ENCODE assay signal across 8 cellular contexts in genomic region chr4:145099653-145100052, GRCh38. TPM values are rescaled to one million over a fixed set of nuclear protein-coding genes. Genes with fewer than 3 reads are reported as not detected.
A peak's percentile ranks its signal among the peaks of the same experiment; 100 is the strongest.
DNase-seq lines count a peak whose midpoint lies in the region; TF ChIP-seq lines count a peak whose summit lies in the region.

No MANE protein-coding gene starts in this region.

- H3K9ac ChIP-seq in MM.1S (ENCODE audit: low read length), result peak overlapping the region; percentile 85; the same call in 1 of the 2 replicates

- CTCF ChIA-PET in RWPE1 (lab: Yijun Ruan, JAX), result interaction anchor here (0.6 kb wide), 1 partner anchor 20 kb away, joined by 3 read pairs; no protein-coding TSS in a partner anchor

- DNase-seq in EH (ENCODE audit: low read depth) (peak; percentile 27), MM.1S (peak; percentile 8), cardiac fibroblast (ENCODE audit: low read depth in 2 of 2) (peak; percentile 21 to 42), neural crest cell (ENCODE audit: low read depth, low spot score) (no peak), NCI-H187 treated with DMSO at 0.1 percent for 48 hours (lab: John Stamatoyannopoulos, UW) (no peak), UCSD-AML1 (lab: John Stamatoyannopoulos, UW; ENCODE audit: unreplicated experiment) (no peak), NCI-H2227 treated with DMSO at 0.1 percent for 48 hours (lab: John Stamatoyannopoulos, UW) (no peak), RWPE1 (ENCODE audit: low spot score) (no peak)

- peaks cover 2% of the 10 kb centered on the region for H3K9me3 Mint-ChIP-seq in neural crest cell

- POLR2A ChIA-PET in RWPE1 (lab: Yijun Ruan, JAX; ENCODE audit: low non-redundant PET), result no interaction called here

- no peaks in the 10 kb centered on the region for H3K9me3 ChIP-seq in MM.1S (replicated peaks; ENCODE audit: insufficient read depth, low read length)

- H3K4me2 ChIP-seq in MM.1S (ENCODE audit: low read depth, low read length), result peak overlapping the region; percentile 90

- TF ChIP-seq CTCF in MM.1S (IDR thresholded peaks at IDR 0.05; ENCODE audit: low read length) (no peak), cardiac fibroblast (IDR thresholded peaks at IDR 0.05; ENCODE audit: low read depth, low read length) (no peak), neural crest cell (conservative IDR thresholded peaks at IDR 0.05) (no peak), RWPE1 (conservative IDR thresholded peaks at IDR 0.05; ENCODE audit: low read depth) (no peak)

- H3K36me3 ChIP-seq in MM.1S (replicated peaks; ENCODE audit: insufficient read depth, low read length), result 0 out of 2 replicates have a peak, but pooled peaks cover 4% of the 10 kb centered on the region

- H3K27me3 Mint-ChIP-seq in neural crest cell (ENCODE audit: low read depth), result no peaks in the 10 kb centered on the region

- H3K4me1 Mint-ChIP-seq in neural crest cell, result peaks cover 25% of the 10 kb centered on the region

- peaks cover 15% of the 10 kb centered on the region; the same call in 1 of the 2 replicates for H4K20me1 ChIP-seq in MM.1S (ENCODE audit: insufficient read depth, low read length)

- H3F3A ChIP-seq in MM.1S (ENCODE audit: insufficient read depth, low read length), result peaks cover 8% of the 10 kb centered on the region

- no peaks in the 10 kb centered on the region for H3K9me2 ChIP-seq in MM.1S (replicated peaks; ENCODE audit: insufficient read depth, low read length)

- H3K79me2 ChIP-seq in MM.1S (ENCODE audit: low read length), result peaks cover 94% of the 10 kb centered on the region

- no peak overlapping the region for H3K27ac ChIP-seq in MM.1S (ENCODE audit: low read length)
- no peak overlapping the region for H3K27ac ChIP-seq in RWPE1

- peaks cover 9% of the 10 kb centered on the region for H3K36me3 Mint-ChIP-seq in neural crest cell (ENCODE audit: low read depth)

- H3K4me3 Mint-ChIP-seq in neural crest cell, result peak overlapping the region; percentile 97

- no peaks in the 10 kb centered on the region for H3K27me3 ChIP-seq in MM.1S (replicated peaks; ENCODE audit: insufficient read depth, low read length)

- H2AFZ ChIP-seq in MM.1S (ENCODE audit: low read length), result no peak overlapping the region

- no peak overlapping the region for H3K27ac Mint-ChIP-seq in neural crest cell (ENCODE audit: unreplicated experiment)

- H3K4me3 ChIP-seq in MM.1S (ENCODE audit: low read length), result peak overlapping the region; percentile 90
- peak overlapping the region in 1 of 2 donors; percentile 83 for H3K4me3 ChIP-seq in cardiac fibroblast (replicated peaks in 1 of 2; ENCODE audit: low read depth in 2 of 2, low read length in 2 of 2)

- peaks cover 7% of the 10 kb centered on the region; the same call in 1 of the 2 replicates for H3K4me1 ChIP-seq in MM.1S (ENCODE audit: low read length)

RNA-seq across cellular contexts. Expression of gene ABCE1, which starts 1.5 kb away (rescaled TPM):
- 88.6 and 105 TPM in 2 replicates for total RNA-seq in neural crest cell

RNA-seq across cellular contexts. Expression of gene ANAPC10, which starts 1.7 kb away (rescaled TPM):
- 19.4 and 22.6 TPM in 2 replicates for total RNA-seq in neural crest cell

Comparison
In these comparisons a context has a peak if more than half of its experiments do, and no peak if none do; other contexts are left out.
1. DNase-seq: peak in EH (single experiment), MM.1S (single experiment) and cardiac fibroblast (2 of 2); none in neural crest cell (single experiment), NCI-H187 treated with DMSO at 0.1 percent for 48 hours (single experiment), UCSD-AML1 (single experiment), NCI-H2227 treated with DMSO at 0.1 percent for 48 hours (single experiment) and RWPE1 (single experiment).